ENCODE assay signal across 1 cellular context in the genomic region with DNA sequence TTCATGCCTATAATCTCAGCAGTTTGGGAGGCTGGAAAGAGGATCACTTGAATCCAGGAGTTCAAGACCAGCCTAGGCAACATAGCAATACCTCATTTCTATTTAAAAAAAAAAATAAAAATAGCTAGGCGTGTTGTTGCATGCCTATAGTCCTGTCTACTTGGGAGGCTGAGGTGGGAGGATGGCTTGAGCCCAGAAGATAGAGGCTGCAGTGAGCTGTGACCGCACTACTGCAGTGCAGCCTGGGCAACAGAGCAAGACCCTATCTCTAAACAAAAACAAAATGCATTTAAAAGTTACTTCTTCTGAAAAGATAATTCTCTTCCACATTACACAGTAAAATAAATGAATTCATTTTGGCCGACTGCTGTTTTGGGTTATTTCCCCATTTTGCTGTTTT.
TF ChIP-seq lines count a peak whose summit lies in the region.

No MANE protein-coding gene starts in this region.

TF ChIP-seq in K562, 482 proteins besides CTCF, POLR2A, EP300 and RAD21:
- TF ChIP-seq NRF1 (conservative IDR thresholded peaks at IDR 0.05 in 1 of 2, IDR thresholded peaks at IDR 0.05 in 1 of 2) (no peak), PML (IDR thresholded peaks at IDR 0.05; ENCODE audit: low read length) (no peak), DPF2 (IDR thresholded peaks at IDR 0.05) (no peak), ZNF668 (CRISPR knock-in tag; IDR thresholded peaks at IDR 0.05) (no peak), ZNF121 (CRISPR knock-in tag; conservative IDR thresholded peaks at IDR 0.05) (peak; percentile 89), RBM25 (IDR thresholded peaks at IDR 0.05; ENCODE audit: low read depth, low read length, severe bottlenecking) (peak; percentile 66), BRD9 (IDR thresholded peaks at IDR 0.05; ENCODE audit: low read depth, partially characterized antibody) (no peak), BCOR (IDR thresholded peaks at IDR 0.05) (0 out of 2 replicates have a peak, but pooled peaks have one; percentile 51), POLR2B (IDR thresholded peaks at IDR 0.05; ENCODE audit: low read depth, partially characterized antibody) (no peak), ZNF3 (CRISPR knock-in tag; IDR thresholded peaks at IDR 0.05) (0 out of 2 replicates have a peak, but pooled peaks have one; percentile 63)
- TF ChIP-seq, protein P1, sequence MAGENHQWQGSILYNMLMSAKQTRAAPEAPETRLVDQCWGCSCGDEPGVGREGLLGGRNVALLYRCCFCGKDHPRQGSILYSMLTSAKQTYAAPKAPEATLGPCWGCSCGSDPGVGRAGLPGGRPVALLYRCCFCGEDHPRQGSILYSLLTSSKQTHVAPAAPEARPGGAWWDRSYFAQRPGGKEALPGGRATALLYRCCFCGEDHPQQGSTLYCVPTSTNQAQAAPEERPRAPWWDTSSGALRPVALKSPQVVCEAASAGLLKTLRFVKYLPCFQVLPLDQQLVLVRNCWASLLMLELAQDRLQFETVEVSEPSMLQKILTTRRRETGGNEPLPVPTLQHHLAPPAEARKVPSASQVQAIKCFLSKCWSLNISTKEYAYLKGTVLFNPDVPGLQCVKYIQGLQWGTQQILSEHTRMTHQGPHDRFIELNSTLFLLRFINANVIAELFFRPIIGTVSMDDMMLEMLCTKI (IDR thresholded peaks at IDR 0.05; ENCODE audit: partially characterized antibody), result no peak
- TF ChIP-seq, protein P2, sequence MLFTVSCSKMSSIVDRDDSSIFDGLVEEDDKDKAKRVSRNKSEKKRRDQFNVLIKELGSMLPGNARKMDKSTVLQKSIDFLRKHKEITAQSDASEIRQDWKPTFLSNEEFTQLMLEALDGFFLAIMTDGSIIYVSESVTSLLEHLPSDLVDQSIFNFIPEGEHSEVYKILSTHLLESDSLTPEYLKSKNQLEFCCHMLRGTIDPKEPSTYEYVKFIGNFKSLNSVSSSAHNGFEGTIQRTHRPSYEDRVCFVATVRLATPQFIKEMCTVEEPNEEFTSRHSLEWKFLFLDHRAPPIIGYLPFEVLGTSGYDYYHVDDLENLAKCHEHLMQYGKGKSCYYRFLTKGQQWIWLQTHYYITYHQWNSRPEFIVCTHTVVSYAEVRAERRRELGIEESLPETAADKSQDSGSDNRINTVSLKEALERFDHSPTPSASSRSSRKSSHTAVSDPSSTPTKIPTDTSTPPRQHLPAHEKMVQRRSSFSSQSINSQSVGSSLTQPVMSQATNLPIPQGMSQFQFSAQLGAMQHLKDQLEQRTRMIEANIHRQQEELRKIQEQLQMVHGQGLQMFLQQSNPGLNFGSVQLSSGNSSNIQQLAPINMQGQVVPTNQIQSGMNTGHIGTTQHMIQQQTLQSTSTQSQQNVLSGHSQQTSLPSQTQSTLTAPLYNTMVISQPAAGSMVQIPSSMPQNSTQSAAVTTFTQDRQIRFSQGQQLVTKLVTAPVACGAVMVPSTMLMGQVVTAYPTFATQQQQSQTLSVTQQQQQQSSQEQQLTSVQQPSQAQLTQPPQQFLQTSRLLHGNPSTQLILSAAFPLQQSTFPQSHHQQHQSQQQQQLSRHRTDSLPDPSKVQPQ (CRISPR knock-in tag; IDR thresholded peaks at IDR 0.05; ENCODE audit: borderline replicate concordance), result no peak
TF ChIP-seq in K562: peak in this region for 4.
